In genomic region chr15:41661529-41662225, GRCh38 we compare ENCODE assay signal across 8 cellular contexts. TPM values are rescaled to one million over a fixed set of nuclear protein-coding genes. Genes with fewer than 3 reads are reported as not detected.
A peak's percentile ranks its signal among the peaks of the same experiment; 100 is the strongest.
DNase-seq lines count a peak whose midpoint lies in the region; ATAC-seq, FAIRE-seq and TF ChIP-seq lines count a peak whose summit lies in the region.

No MANE protein-coding gene starts in this region.

- DNase-seq in AG08395 (ENCODE audit: low spot score), result peak; percentile 66
- peak; percentile 35 for DNase-seq in GM19239 (ENCODE audit: insufficient read length, low spot score)
- DNase-seq in MG63, result peak; percentile 73
- DNase-seq in activated naive CD8-positive, alpha-beta T cell treated with anti-CD3 and anti-CD28 coated beads, Interleukin-2, amount 10 ng/mL, durations not matched to agents 7 days and 5 days, result peak; percentile 71
- peak; percentile 82 to 83 for DNase-seq in cardiac muscle cell (ENCODE audit: low read depth in 1 of 2, low spot score in 1 of 2)
- DNase-seq in osteocyte (ENCODE audit: extremely low spot score, unreplicated experiment), result peak; percentile 89

- H3K9me3 Mint-ChIP-seq in activated naive CD8-positive, alpha-beta T cell treated with anti-CD3 and anti-CD28 coated beads, Interleukin-2, amount 10 ng/mL, durations not matched to agents 7 days and 5 days, result peaks cover 6% of the 10 kb centered on the region
- no peaks in the 10 kb centered on the region for H3K9me3 Mint-ChIP-seq in osteocyte (ENCODE audit: unreplicated experiment)

- H3K4me1 ChIP-seq in cardiac muscle cell (ENCODE audit: low read depth), result peaks cover 21% of the 10 kb centered on the region

- peak overlapping the region; percentile 89 for H3K27ac Mint-ChIP-seq in activated naive CD8-positive, alpha-beta T cell treated with anti-CD3 and anti-CD28 coated beads, Interleukin-2, amount 10 ng/mL, durations not matched to agents 7 days and 5 days
- peak overlapping the region; percentile 95 for H3K27ac Mint-ChIP-seq in osteocyte (ENCODE audit: unreplicated experiment)

- POLR2A ChIA-PET in activated naive CD8-positive, alpha-beta T cell treated with anti-CD3 and anti-CD28 coated beads, Interleukin-2, amount 10 ng/mL, durations not matched to agents 7 days and 5 days (lab: Charles Lee), result interaction anchor here (0.6 to 2.3 kb wide), 6 partner anchors 14 to 1709 kb away, joined by 3 to 25 read pairs (median 5); partner anchors contain the start of genes RPAP1, TUBGCP4 and ZSCAN29

- H3F3A ChIP-seq in SU-DHL-6 (ENCODE audit: insufficient read depth), result peaks cover 30% of the 10 kb centered on the region

- peak; percentile 93 for FAIRE-seq in GM19239 (lab: Jason Lieb, UNC)

- H3K9me3 ChIP-seq in MG63 (no peaks in the 10 kb centered on the region), SU-DHL-6 (ENCODE audit: insufficient read depth, low read length) (no peaks in the 10 kb centered on the region), cardiac muscle cell (ENCODE audit: low read depth) (no peaks in the 10 kb centered on the region)

- H3K9ac ChIP-seq in SU-DHL-6 (ENCODE audit: low read length), result peak overlapping the region; percentile 54

- peak; percentile 3 for ATAC-seq in activated naive CD8-positive, alpha-beta T cell treated with anti-CD3 and anti-CD28 coated beads, Interleukin-2, amount 10 ng/mL, durations not matched to agents 7 days and 5 days (ENCODE audit: low read depth)

- TF ChIP-seq CTCF in SU-DHL-6 (IDR thresholded peaks at IDR 0.05; ENCODE audit: insufficient read depth, low read length, poor library complexity, severe bottlenecking) (no peak), cardiac muscle cell (IDR thresholded peaks at IDR 0.05; ENCODE audit: low read depth, low read length) (no peak), osteocyte (IDR thresholded peaks at IDR 0.05) (no peak)

- H4K20me1 ChIP-seq in SU-DHL-6 (ENCODE audit: low read depth, low read length), result no peaks in the 10 kb centered on the region

- H3K27me3 Mint-ChIP-seq in activated naive CD8-positive, alpha-beta T cell treated with anti-CD3 and anti-CD28 coated beads, Interleukin-2, amount 10 ng/mL, durations not matched to agents 7 days and 5 days, result peaks cover 26% of the 10 kb centered on the region
- H3K27me3 Mint-ChIP-seq in osteocyte (ENCODE audit: unreplicated experiment), result no peaks in the 10 kb centered on the region

- H3K27ac ChIP-seq in SU-DHL-6 (ENCODE audit: low read depth, low read length) (peak overlapping the region; percentile 75), cardiac muscle cell (peak overlapping the region; percentile 25), temporal lobe (ENCODE audit: low read depth, low read length) (peak overlapping the region; percentile 63)

- H3K36me3 Mint-ChIP-seq in activated naive CD8-positive, alpha-beta T cell treated with anti-CD3 and anti-CD28 coated beads, Interleukin-2, amount 10 ng/mL, durations not matched to agents 7 days and 5 days, result no peaks in the 10 kb centered on the region
- no peaks in the 10 kb centered on the region for H3K36me3 Mint-ChIP-seq in osteocyte (ENCODE audit: unreplicated experiment)

- no peaks in the 10 kb centered on the region for H3K27me3 ChIP-seq in MG63
- no peaks in the 10 kb centered on the region for H3K27me3 ChIP-seq in SU-DHL-6 (ENCODE audit: low read length)
- peaks cover 8% of the 10 kb centered on the region for H3K27me3 ChIP-seq in cardiac muscle cell

- H3K9me2 ChIP-seq in SU-DHL-6 (replicated peaks; ENCODE audit: insufficient read depth, low read length), result no peaks in the 10 kb centered on the region

- H3K4me3 Mint-ChIP-seq in activated naive CD8-positive, alpha-beta T cell treated with anti-CD3 and anti-CD28 coated beads, Interleukin-2, amount 10 ng/mL, durations not matched to agents 7 days and 5 days, result peak overlapping the region; percentile 82
- peak overlapping the region; percentile 87 for H3K4me3 Mint-ChIP-seq in osteocyte (ENCODE audit: unreplicated experiment)

- H2AFZ ChIP-seq in SU-DHL-6 (ENCODE audit: low read depth, low read length, severe bottlenecking), result peak overlapping the region; percentile 87

- H3K4me1 Mint-ChIP-seq in activated naive CD8-positive, alpha-beta T cell treated with anti-CD3 and anti-CD28 coated beads, Interleukin-2, amount 10 ng/mL, durations not matched to agents 7 days and 5 days, result peaks cover 24% of the 10 kb centered on the region
- peaks cover 36% of the 10 kb centered on the region for H3K4me1 Mint-ChIP-seq in osteocyte (ENCODE audit: unreplicated experiment)

- peak overlapping the region; percentile 81 for H3K4me2 ChIP-seq in SU-DHL-6 (ENCODE audit: low read depth, low read length, poor library complexity, severe bottlenecking)

- H3K79me2 ChIP-seq in SU-DHL-6 (ENCODE audit: insufficient read depth, low read length), result peaks cover 59% of the 10 kb centered on the region

- peak overlapping the region; percentile 61 for H3K4me3 ChIP-seq in MG63
- peak overlapping the region; percentile 55 for H3K4me3 ChIP-seq in SU-DHL-6 (ENCODE audit: insufficient read depth, low read length, poor library complexity, severe bottlenecking)
- peak overlapping the region; percentile 37 for H3K4me3 ChIP-seq in cardiac muscle cell

- no peaks in the 10 kb centered on the region for H3K36me3 ChIP-seq in MG63
- H3K36me3 ChIP-seq in SU-DHL-6 (ENCODE audit: low read length), result no peaks in the 10 kb centered on the region
- no peaks in the 10 kb centered on the region for H3K36me3 ChIP-seq in cardiac muscle cell

RNA-seq across cellular contexts. Expression of gene MGA, which starts 1.5 kb away (rescaled TPM):
- total RNA-seq in MG63 (2014; rRNA removed; shearing (Covaris generic); ENCODE audit: low replicate concordance), result 10.4 and 12.8 TPM in 2 replicates
- total RNA-seq in activated naive CD8-positive, alpha-beta T cell treated with anti-CD3 and anti-CD28 coated beads, Interleukin-2, amount 10 ng/mL, durations not matched to agents 7 days and 5 days, result 10 to 100 TPM; 43.1 to 46.2 TPM
- total RNA-seq in cardiac muscle cell (22.7 and 48.8 TPM in 2 replicates), osteocyte (47.2 and 50.1 TPM in 2 replicates), temporal lobe (53.4 TPM)
- polyA plus RNA-seq in cardiac muscle cell, result 17.7 and 23.2 TPM in 2 replicates

Comparison
In these comparisons a context has a peak if more than half of its experiments do, and no peak if none do; other contexts are left out.
1. Peak in every context shown above with its lines: DNase-seq, ATAC-seq, H3K4me3 ChIP-seq and H3K27ac ChIP-seq.
2. DNase-seq: peak in every context shown above with its lines; median percentile 89 in osteocyte; 82 in cardiac muscle cell; 73 in MG63; 71 in activated naive CD8-positive, alpha-beta T cell treated with anti-CD3 and anti-CD28 coated beads, Interleukin-2, amount 10 ng/mL, durations not matched to agents 7 days and 5 days; 66 in AG08395; 35 in GM19239.
3. H3K27ac ChIP-seq: peak in every context shown above with its lines; median percentile 75 in SU-DHL-6; 63 in temporal lobe; 25 in cardiac muscle cell.